In genomic region chr6:25193147-25193864, GRCh38 we compare ENCODE assay signal across 10 cellular contexts.
DNase-seq lines count a peak whose midpoint lies in the region; ATAC-seq and TF ChIP-seq lines count a peak whose summit lies in the region.
"Had no signal": no experiment of that assay in that cellular context is flagged by ENCODE, and none has a peak within 500 bp of the region (broad histone marks: within the 10 kb centered on the region; RNA-seq: fewer than 3 reads in every experiment).

No MANE protein-coding gene starts in this region.

- intact Hi-C loops in PC-9 (cut with micrococcal nuclease; ENCODE audit: unreplicated experiment) (no loop called here), esophagus muscularis mucosa (cut with DNase I) (no loop called here)

- H3F3A ChIP-seq in PC-9 (ENCODE audit: insufficient read depth, low read depth), result peaks cover 23% of the 10 kb centered on the region

- TF ChIP-seq EP300 in esophagus muscularis mucosa (IDR thresholded peaks at IDR 0.05), result no peak

- H3K4me1 ChIP-seq in PC-9 (replicated peaks; ENCODE audit: insufficient read depth), result peaks cover 35% of the 10 kb centered on the region
- H3K4me1 ChIP-seq in esophagus muscularis mucosa, result peaks cover 9 to 28% (median 16%) of the 10 kb centered on the region in 4 donors

- no peaks in the 10 kb centered on the region for H3K9me2 ChIP-seq in PC-9 (ENCODE audit: insufficient read depth)

- no TSS peak for BruUV-seq in PC-9 (replicated peaks; lab: Mats Ljungman, UMichigan)

- H3K9me3 ChIP-seq in PC-9 (ENCODE audit: insufficient read depth, low read depth) (peaks cover 4% of the 10 kb centered on the region; the same call in 1 of the 2 replicates), esophagus muscularis mucosa (no peaks in the 10 kb centered on the region)

- H3K27ac ChIP-seq in PC-9 (peak overlapping the region; percentile 99), esophagus muscularis mucosa (replicated peaks in 1 of 4) (peak overlapping the region; percentile 55 to 71 (median 68))

- peak; percentile 87 for DNase-seq in AG08395 (ENCODE audit: low spot score)
- DNase-seq in PC-9, result peak; percentile 52 to 81
- no peak for DNase-seq in esophagus muscularis mucosa (ENCODE audit: extremely low spot score)
- peak; percentile 86 for DNase-seq in non-pigmented ciliary epithelial cell (ENCODE audit: low read depth)
- no peak for DNase-seq in NCI-H524 treated with DMSO at 0.1 percent for 48 hours (lab: John Stamatoyannopoulos, UW)
- no peak for DNase-seq in NCI-H1092 (lab: John Stamatoyannopoulos, UW)
- DNase-seq in NCI-H146 (lab: John Stamatoyannopoulos, UW), result no peak
- DNase-seq: activated T-cell treated with anti-CD3 and anti-CD28 coated beads, Interleukin-2, amount 50 U/mL, for 1 hour; NCI-H510A treated with DMSO at 0.1 percent for 48 hours had no signal

- ATAC-seq in HG02678 (IDR thresholded peaks at IDR 0.05; ENCODE audit: unreplicated experiment), result no peak

- H3K4me3 ChIP-seq in PC-9 (peak overlapping the region; percentile 31; the same call in 1 of the 2 replicates), esophagus muscularis mucosa (peak overlapping the region in 2 of 4 donors; percentile 5 to 7)

- 24% methylated on average over 8 of the region's 8 CpGs for WGBS in esophagus muscularis mucosa

- H2AFZ ChIP-seq in PC-9, result peak overlapping the region; percentile 22; the same call in 1 of the 2 replicates

- H3K4me2 ChIP-seq in PC-9, result peak overlapping the region; percentile 68

- TF ChIP-seq CTCF in PC-9 (conservative IDR thresholded peaks at IDR 0.05), result no peak
- TF ChIP-seq CTCF in esophagus muscularis mucosa (IDR thresholded peaks at IDR 0.05), result no peak

- H3K36me3 ChIP-seq in PC-9 (ENCODE audit: low read depth), result no peaks in the 10 kb centered on the region
- no peaks in the 10 kb centered on the region for H3K36me3 ChIP-seq in esophagus muscularis mucosa

- TF ChIP-seq POLR2A in esophagus muscularis mucosa (IDR thresholded peaks at IDR 0.05; ENCODE audit: low read depth), result no peak

- no peaks in the 10 kb centered on the region for H3K79me2 ChIP-seq in PC-9 (ENCODE audit: low read depth)

- POLR2A ChIA-PET in PC-9 (lab: Charles Lee; ENCODE audit: unreplicated experiment), result interaction anchor here (0.6 to 0.7 kb wide), 3 partner anchors 19 to 954 kb away, joined by 4 to 6 read pairs (median 5); no protein-coding TSS in a partner anchor

- H3K27me3 ChIP-seq in PC-9 (ENCODE audit: insufficient read depth, low read depth) (no peaks in the 10 kb centered on the region), esophagus muscularis mucosa (no peaks in the 10 kb centered on the region)

- H4K20me1 ChIP-seq in PC-9 (ENCODE audit: insufficient read depth), result no peaks in the 10 kb centered on the region

- CTCF ChIA-PET in PC-9 (lab: Charles Lee), result no interaction called here

Comparison
In these comparisons a context has a peak if more than half of its experiments do, and no peak if none do; other contexts are left out.
1. DNase-seq: peak in AG08395 (single experiment), PC-9 (2 of 2) and non-pigmented ciliary epithelial cell (single experiment); none in esophagus muscularis mucosa (single experiment), NCI-H524 treated with DMSO at 0.1 percent for 48 hours (single experiment), NCI-H1092 (single experiment) and NCI-H146 (single experiment).